ENCODE assay signal across 8 cellular contexts in genomic region chr5:72611111-72611724, GRCh38.
DNase-seq lines count a peak whose midpoint lies in the region; ATAC-seq and TF ChIP-seq lines count a peak whose summit lies in the region.

No MANE protein-coding gene starts in this region.

- H3K27me3 Mint-ChIP-seq in CD14-positive monocyte (ENCODE audit: low read depth in 3 of 3), result peaks cover 0 to 6% (median 3%) of the 10 kb centered on the region in 3 donors

- H3K4me1 Mint-ChIP-seq in CD14-positive monocyte, result peaks cover 4% of the 10 kb centered on the region

- peak; percentile 57 for ATAC-seq in GM21390 (IDR thresholded peaks at IDR 0.05; ENCODE audit: unreplicated experiment)
- ATAC-seq in SK-N-SH treated with all-trans-retinoic acid at 6 μM for 48 hours, result peak; percentile 94
- ATAC-seq in left ventricle myocardium superior, result peak; percentile 99
- no peak for ATAC-seq in HG02981 (IDR thresholded peaks at IDR 0.05; ENCODE audit: unreplicated experiment)

- intact Hi-C loops in CD14-positive monocyte (cut with micrococcal nuclease) (loop anchor here in 1 of 2 donors (10.0 kb wide), 1 partner anchor 204 kb away; the partner anchor contains the start of gene TNPO1), left ventricle myocardium superior (cut with micrococcal nuclease) (loop anchor here (5.0 kb wide), 1 partner anchor 206 kb away; the partner anchor contains the start of gene TNPO1)

- no peak overlapping the region for H3K27ac Mint-ChIP-seq in CD14-positive monocyte

- DNase-seq in CD14-positive monocyte (ENCODE audit: low spot score) (peak; percentile 54), NCI-H1092 (lab: John Stamatoyannopoulos, UW) (peak; percentile 70), left ventricle myocardium superior (peak; percentile 86), renal cortical epithelial cell (ENCODE audit: low read depth) (peak; percentile 61)

- no peak overlapping the region for H3K4me3 Mint-ChIP-seq in CD14-positive monocyte

- no peaks in the 10 kb centered on the region for H3K36me3 Mint-ChIP-seq in CD14-positive monocyte

- TF ChIP-seq CTCF in CD14-positive monocyte (IDR thresholded peaks at IDR 0.05), result peak; percentile 94

- H3K9me3 Mint-ChIP-seq in CD14-positive monocyte, result peaks cover 0 to 2% (median 0%) of the 10 kb centered on the region in 7 donors

- H3K27ac ChIP-seq in angular gyrus (ENCODE audit: low read depth, low read length), result peak overlapping the region; percentile 22

TF ChIP-seq in SK-N-SH treated with all-trans-retinoic acid at 6 μM for 48 hours, 23 proteins besides CTCF, POLR2A, EP300 and RAD21:
- TF ChIP-seq CSRNP3 (CRISPR knock-in tag; IDR thresholded peaks at IDR 0.05), result no peak
- TF ChIP-seq ISL1 (CRISPR knock-in tag; IDR thresholded peaks at IDR 0.05), result no peak
- TF ChIP-seq ARNTL (CRISPR knock-in tag; IDR thresholded peaks at IDR 0.05; ENCODE audit: borderline replicate concordance, low read depth), result no peak
- no peak for TF ChIP-seq POU6F1 (CRISPR knock-in tag; IDR thresholded peaks at IDR 0.05; ENCODE audit: borderline replicate concordance, low read depth)
- TF ChIP-seq BACH2 (CRISPR knock-in tag; IDR thresholded peaks at IDR 0.05; ENCODE audit: borderline replicate concordance), result no peak
- no peak for TF ChIP-seq SNAI2 (CRISPR knock-in tag; IDR thresholded peaks at IDR 0.05)
- TF ChIP-seq OSR1 (CRISPR knock-in tag; IDR thresholded peaks at IDR 0.05), result no peak
- no peak for TF ChIP-seq PPARA (CRISPR knock-in tag; IDR thresholded peaks at IDR 0.05; ENCODE audit: borderline replicate concordance)
- TF ChIP-seq TCF4 (CRISPR knock-in tag; IDR thresholded peaks at IDR 0.05; ENCODE audit: borderline replicate concordance), result no peak
- no peak for TF ChIP-seq RARB (CRISPR knock-in tag; IDR thresholded peaks at IDR 0.05)
- no peak for TF ChIP-seq ZNF70 (CRISPR knock-in tag; IDR thresholded peaks at IDR 0.05)
